Comparison of ENCODE assay signal across 1 cellular context in the genomic region with DNA sequence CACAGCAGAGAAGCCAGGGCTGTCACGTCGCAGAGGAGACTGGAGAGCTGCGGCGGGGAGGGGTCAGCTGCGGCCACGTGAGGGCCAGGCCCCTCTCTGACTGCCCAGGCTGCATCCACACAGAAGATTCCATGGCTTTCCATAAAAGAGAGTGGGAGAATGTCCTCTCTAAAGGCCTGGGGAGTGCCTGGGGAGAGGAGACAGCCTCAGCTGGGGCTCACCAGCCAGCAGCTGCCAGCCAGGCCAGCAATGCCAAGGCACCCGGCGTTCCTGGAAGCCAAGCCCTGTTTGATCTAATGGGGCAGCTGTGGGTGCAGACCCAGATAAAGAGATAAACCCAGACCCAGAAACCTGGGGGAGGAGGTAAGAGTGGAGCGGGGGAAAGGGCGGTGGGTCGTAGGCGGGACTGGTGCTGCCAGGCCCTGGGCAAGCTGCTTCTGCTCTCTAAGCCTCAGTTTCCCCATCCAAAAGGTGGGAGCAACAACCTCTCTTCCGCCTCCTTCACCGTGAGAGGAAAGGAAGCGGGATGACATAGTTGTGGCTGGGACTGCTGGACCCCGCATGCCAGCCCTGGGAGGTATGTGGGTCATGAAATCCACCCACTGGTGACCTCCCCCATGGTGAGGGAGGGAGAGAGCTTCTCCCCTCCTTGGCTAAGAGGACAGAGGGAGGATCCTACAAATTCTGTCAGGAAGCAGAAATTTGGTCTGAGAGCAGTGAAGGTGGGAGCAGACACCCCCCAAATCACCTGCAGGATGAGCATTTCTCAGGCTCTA.
TF ChIP-seq lines count a peak whose summit lies in the region.

No MANE protein-coding gene starts in this region.

TF ChIP-seq in SK-N-SH treated with all-trans-retinoic acid at 6 μM for 48 hours, 23 proteins besides CTCF, POLR2A, EP300 and RAD21 (continued from another document):
- TF ChIP-seq, protein P1, sequence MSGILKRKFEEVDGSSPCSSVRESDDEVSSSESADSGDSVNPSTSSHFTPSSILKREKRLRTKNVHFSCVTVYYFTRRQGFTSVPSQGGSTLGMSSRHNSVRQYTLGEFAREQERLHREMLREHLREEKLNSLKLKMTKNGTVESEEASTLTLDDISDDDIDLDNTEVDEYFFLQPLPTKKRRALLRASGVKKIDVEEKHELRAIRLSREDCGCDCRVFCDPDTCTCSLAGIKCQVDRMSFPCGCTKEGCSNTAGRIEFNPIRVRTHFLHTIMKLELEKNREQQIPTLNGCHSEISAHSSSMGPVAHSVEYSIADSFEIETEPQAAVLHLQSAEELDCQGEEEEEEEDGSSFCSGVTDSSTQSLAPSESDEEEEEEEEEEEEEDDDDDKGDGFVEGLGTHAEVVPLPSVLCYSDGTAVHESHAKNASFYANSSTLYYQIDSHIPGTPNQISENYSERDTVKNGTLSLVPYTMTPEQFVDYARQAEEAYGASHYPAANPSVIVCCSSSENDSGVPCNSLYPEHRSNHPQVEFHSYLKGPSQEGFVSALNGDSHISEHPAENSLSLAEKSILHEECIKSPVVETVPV (CRISPR knock-in tag; IDR thresholded peaks at IDR 0.05): no peak
- no peak for TF ChIP-seq CSDC2 (CRISPR knock-in tag; IDR thresholded peaks at IDR 0.05)
- no peak for TF ChIP-seq SNAI2 (CRISPR knock-in tag; IDR thresholded peaks at IDR 0.05)
- TF ChIP-seq ZNF70 (CRISPR knock-in tag; IDR thresholded peaks at IDR 0.05): no peak
- TF ChIP-seq POU6F1 (CRISPR knock-in tag; IDR thresholded peaks at IDR 0.05; ENCODE audit: borderline replicate concordance, low read depth): no peak
- TF ChIP-seq CREB5 (CRISPR knock-in tag; IDR thresholded peaks at IDR 0.05; ENCODE audit: low read depth): no peak
- TF ChIP-seq OSR1 (CRISPR knock-in tag; IDR thresholded peaks at IDR 0.05): no peak
- TF ChIP-seq ZC3H10 (CRISPR knock-in tag; IDR thresholded peaks at IDR 0.05): no peak
